Comparison of ENCODE assay signal across 15 cellular contexts in the genomic region with DNA sequence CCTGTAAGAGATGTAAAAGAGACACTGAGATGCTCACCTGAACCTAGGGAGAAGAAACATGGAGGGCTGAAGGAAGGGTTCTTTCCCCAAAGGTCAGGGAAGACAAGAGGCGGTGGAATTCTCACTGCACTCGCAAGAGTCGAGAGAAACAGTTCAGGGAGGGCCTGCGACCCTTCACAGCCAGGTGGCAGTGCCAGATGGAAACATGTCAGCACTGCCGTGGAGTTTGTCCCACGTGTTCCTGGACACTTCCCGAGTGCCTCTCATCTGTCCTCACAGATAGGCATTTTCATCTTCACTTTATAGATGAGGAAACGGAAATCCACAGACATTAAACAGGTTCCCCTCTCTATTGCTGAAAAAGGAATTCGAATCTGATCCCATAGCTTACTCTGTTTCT.
A peak's percentile ranks its signal among the peaks of the same experiment; 100 is the strongest.
DNase-seq lines count a peak whose midpoint lies in the region; ATAC-seq and TF ChIP-seq lines count a peak whose summit lies in the region.
"Had no signal": no experiment of that assay in that cellular context is flagged by ENCODE, and none has a peak within 500 bp of the region (broad histone marks: within the 10 kb centered on the region; RNA-seq: fewer than 3 reads in every experiment).

No MANE protein-coding gene starts in this region.

- TF ChIP-seq CTCF in WTC11 (IDR thresholded peaks at IDR 0.05) (no peak), glutamatergic neuron (IDR thresholded peaks at IDR 0.05; ENCODE audit: partially characterized antibody, unreplicated experiment) (no peak)

- H3K4me1 Mint-ChIP-seq in activated T-cell treated with anti-CD3 and anti-CD28 coated beads, Interleukin-2, amount 50 U/mL, for 24 hours (ENCODE audit: low read depth): peaks cover 27% of the 10 kb centered on the region
- peaks cover 41% of the 10 kb centered on the region for H3K4me1 Mint-ChIP-seq in WTC11
- H3K4me1 Mint-ChIP-seq in glutamatergic neuron (ENCODE audit: low read depth, unreplicated experiment): peaks cover 35% of the 10 kb centered on the region
- H3K4me1 Mint-ChIP-seq in stimulated activated effector memory CD8-positive, alpha-beta T cell treated with anti-CD3 and anti-CD28 coated beads, Interleukin-12 subunit alpha, Interleukin-12 subunit beta, amount 100 ng/mL, for 72 hours: peaks cover 34% of the 10 kb centered on the region

- H3K27me3 Mint-ChIP-seq in activated T-cell treated with anti-CD3 and anti-CD28 coated beads, Interleukin-2, amount 50 U/mL, for 24 hours: no peaks in the 10 kb centered on the region
- no peaks in the 10 kb centered on the region for H3K27me3 Mint-ChIP-seq in WTC11 (ENCODE audit: low read depth)
- peaks cover 9% of the 10 kb centered on the region for H3K27me3 Mint-ChIP-seq in glutamatergic neuron (ENCODE audit: unreplicated experiment)

- no peak overlapping the region for H3K4me3 Mint-ChIP-seq in activated T-cell treated with anti-CD3 and anti-CD28 coated beads, Interleukin-2, amount 50 U/mL, for 24 hours
- H3K4me3 Mint-ChIP-seq in WTC11 (no peak overlapping the region), glutamatergic neuron (ENCODE audit: unreplicated experiment) (peak overlapping the region; percentile 80)
- no peak overlapping the region for H3K4me3 Mint-ChIP-seq in stimulated activated effector memory CD8-positive, alpha-beta T cell treated with anti-CD3 and anti-CD28 coated beads, Interleukin-12 subunit alpha, Interleukin-12 subunit beta, amount 100 ng/mL, for 72 hours

- H3K9me3 Mint-ChIP-seq in activated T-cell treated with anti-CD3 and anti-CD28 coated beads, Interleukin-2, amount 50 U/mL, for 24 hours: no peaks in the 10 kb centered on the region
- H3K9me3 Mint-ChIP-seq in WTC11: 0 out of 2 replicates have a peak, but pooled peaks cover 3% of the 10 kb centered on the region
- peaks cover 16% of the 10 kb centered on the region for H3K9me3 Mint-ChIP-seq in glutamatergic neuron (ENCODE audit: unreplicated experiment)
- no peaks in the 10 kb centered on the region for H3K9me3 Mint-ChIP-seq in stimulated activated effector memory CD8-positive, alpha-beta T cell treated with anti-CD3 and anti-CD28 coated beads, Interleukin-12 subunit alpha, Interleukin-12 subunit beta, amount 100 ng/mL, for 72 hours

- no peak for DNase-seq in activated T-cell treated with anti-CD3 and anti-CD28 coated beads, Interleukin-2, amount 50 U/mL, for 24 hours
- DNase-seq in activated T-cell treated with anti-CD3 and anti-CD28 coated beads, Interleukin-2, amount 50 U/mL, for 1 hour: no peak
- DNase-seq in WTC11 (ENCODE audit: low spot score) (no peak), glutamatergic neuron (peak; percentile 61), ecto neural progenitor cell (ENCODE audit: low spot score) (no peak), NCI-H2081 treated with DMSO at 0.1 percent for 48 hours (lab: John Stamatoyannopoulos, UW) (no peak)
- no peak for DNase-seq in stimulated activated effector memory CD8-positive, alpha-beta T cell treated with anti-CD3 and anti-CD28 coated beads, Interleukin-12 subunit alpha, Interleukin-12 subunit beta, amount 100 ng/mL, for 72 hours (ENCODE audit: low spot score in 2 of 2)
- no peak for DNase-seq in stimulated activated naive CD4-positive, alpha-beta T cell treated with Interleukin-2 at 50 U/mL for 16 hours (lab: John Stamatoyannopoulos, UW)
- DNase-seq: activated T-cell treated with anti-CD3 and anti-CD28 coated beads for 4 hours, Calu3, cerebellar nuclear complex, NCI-H187 treated with DMSO at 0.1 percent for 48 hours, NCI-H748 treated with DMSO at 0.1 percent for 48 hours, SW 1271 had no signal

- H3K36me3 Mint-ChIP-seq in activated T-cell treated with anti-CD3 and anti-CD28 coated beads, Interleukin-2, amount 50 U/mL, for 24 hours (ENCODE audit: low read depth): peaks cover 79% of the 10 kb centered on the region
- H3K36me3 Mint-ChIP-seq in WTC11: peaks cover 54% of the 10 kb centered on the region
- H3K36me3 Mint-ChIP-seq in glutamatergic neuron (ENCODE audit: unreplicated experiment): peaks cover 10% of the 10 kb centered on the region
- peaks cover 100% of the 10 kb centered on the region for H3K36me3 Mint-ChIP-seq in stimulated activated effector memory CD8-positive, alpha-beta T cell treated with anti-CD3 and anti-CD28 coated beads, Interleukin-12 subunit alpha, Interleukin-12 subunit beta, amount 100 ng/mL, for 72 hours

- CTCF ChIA-PET in WTC11 (lab: Charles Lee): no interaction called here

- POLR2A ChIA-PET in WTC11 (lab: Charles Lee): no interaction called here

- no peak for ATAC-seq in WTC11
- no peak for ATAC-seq in stimulated activated effector memory CD8-positive, alpha-beta T cell treated with anti-CD3 and anti-CD28 coated beads, Interleukin-12 subunit alpha, Interleukin-12 subunit beta, amount 100 ng/mL, for 72 hours
- ATAC-seq: activated CD4-positive, CD25-positive, alpha-beta regulatory T cell treated with anti-CD3 and anti-CD28 coated beads, Interleukin-2, amount 50 U/mL, for 24 hours had no signal

- H3K27ac Mint-ChIP-seq in activated T-cell treated with anti-CD3 and anti-CD28 coated beads, Interleukin-2, amount 50 U/mL, for 24 hours: peak overlapping the region; percentile 81
- H3K27ac Mint-ChIP-seq in WTC11: peak overlapping the region; percentile 73
- H3K27ac Mint-ChIP-seq in glutamatergic neuron (ENCODE audit: unreplicated experiment): peak overlapping the region; percentile 89
- peak overlapping the region; percentile 50 for H3K27ac Mint-ChIP-seq in stimulated activated effector memory CD8-positive, alpha-beta T cell treated with anti-CD3 and anti-CD28 coated beads, Interleukin-12 subunit alpha, Interleukin-12 subunit beta, amount 100 ng/mL, for 72 hours

TF ChIP-seq in WTC11, 78 proteins besides CTCF, POLR2A, EP300 and RAD21:
- TF ChIP-seq ZNF671 (CRISPR knock-in tag; IDR thresholded peaks at IDR 0.05) (no peak), GABPB1 (CRISPR knock-in tag; IDR thresholded peaks at IDR 0.05) (no peak), TEAD4 (CRISPR knock-in tag; IDR thresholded peaks at IDR 0.05) (no peak)
